Comparison of ENCODE assay signal across 23 cellular contexts in the genomic region with DNA sequence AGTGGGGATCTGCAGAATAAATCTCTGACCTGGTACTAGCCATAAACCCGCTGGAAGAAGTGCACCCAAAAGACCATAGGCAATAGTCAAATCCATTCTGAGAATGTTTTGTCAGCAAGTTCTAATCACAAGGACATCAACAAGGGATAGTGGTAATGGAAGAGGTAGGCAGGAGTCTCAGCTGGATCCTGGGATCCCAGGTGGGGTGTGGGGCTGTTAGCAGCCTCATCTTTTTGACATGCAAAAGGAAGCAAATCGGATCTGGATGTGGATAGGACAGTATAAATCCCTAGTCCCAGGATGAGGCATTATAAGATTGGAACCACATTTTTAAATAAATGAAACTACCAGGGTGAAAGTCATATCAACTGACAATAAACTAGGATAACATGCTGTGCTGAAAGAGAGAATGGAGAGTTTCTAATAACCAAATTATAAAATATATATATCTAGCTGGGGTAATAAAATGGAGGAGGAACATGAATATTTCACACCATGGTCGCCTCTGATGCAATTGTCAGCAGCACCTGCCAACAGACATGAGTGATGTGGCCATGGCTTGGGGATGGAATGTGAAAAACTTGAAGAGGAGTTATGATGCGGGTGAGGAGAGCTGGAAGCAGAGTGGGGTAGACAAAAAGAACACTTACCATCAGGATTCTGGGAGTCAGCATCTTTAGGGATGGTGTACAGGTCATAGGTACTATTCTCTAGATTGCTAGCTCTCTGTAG. TPM values are rescaled to one million over a fixed set of nuclear protein-coding genes. Genes with fewer than 3 reads are reported as not detected.
DNase-seq lines count a peak whose midpoint lies in the region; ATAC-seq lines count a peak whose summit lies in the region.
"Had no signal": no experiment of that assay in that cellular context is flagged by ENCODE, and none has a peak within 500 bp of the region (broad histone marks: within the 10 kb centered on the region; RNA-seq: fewer than 3 reads in every experiment).

No MANE protein-coding gene starts in this region.

- H3K27ac ChIP-seq in iPS-20b (ENCODE audit: low read length): no peak overlapping the region
- H3K27ac ChIP-seq in subcutaneous abdominal adipose tissue (ENCODE audit: low read depth, low read length): peak overlapping the region; percentile 71
- H3K27ac ChIP-seq: foreskin keratinocyte, prostate gland, suprapubic skin had no signal

- H3K9ac ChIP-seq in iPS-20b (ENCODE audit: low read depth, low read length) (no peak overlapping the region), subcutaneous abdominal adipose tissue (ENCODE audit: low read length in 5 of 5) (no peak overlapping the region)

- DNase-seq in Right ventricle myocardium inferior (ENCODE audit: missing footprints): no peak
- DNase-seq in cardiac septum (ENCODE audit: low spot score): no peak
- DNase-seq in central memory CD8-positive, alpha-beta T cell (ENCODE audit: low spot score in 2 of 2): no peak
- DNase-seq: activated naive CD4-positive, alpha-beta T cell treated with anti-CD3 and anti-CD28 coated beads for 36 hours; C1 segment of cervical spinal cord; cortex of kidney; foreskin keratinocyte; hypothalamus; Karpas-422; NCI-H1092 treated with DMSO at 0.1 percent for 48 hours; NCI-H2107; NCI-H524; spleen; stimulated activated CD4-positive, alpha-beta T cell treated with anti-CD3 and anti-CD28 coated beads, Interleukin-4, amount 100 ng/mL, for 4 hours; T-cell had no signal

- H3K36me3 ChIP-seq in iPS-20b (ENCODE audit: insufficient read depth, low read depth, low read length) (peaks cover 88% of the 10 kb centered on the region), subcutaneous abdominal adipose tissue (ENCODE audit: control insufficient read depth in 5 of 5, insufficient read depth in 5 of 5, low read length in 5 of 5) (peaks cover 56 to 95% (median 89%) of the 10 kb centered on the region in 5 donors)

- H3K4me3 Mint-ChIP-seq in central memory CD8-positive, alpha-beta T cell: no peak overlapping the region
- H3K4me3 Mint-ChIP-seq: activated naive CD4-positive, alpha-beta T cell treated with anti-CD3 and anti-CD28 coated beads for 36 hours; neural crest cell; T-cell had no signal

- H3K4me1 ChIP-seq in iPS-20b (ENCODE audit: insufficient read depth, low read length): peaks cover 23% of the 10 kb centered on the region
- peaks cover 0 to 7% (median 0%) of the 10 kb centered on the region in 5 donors for H3K4me1 ChIP-seq in subcutaneous abdominal adipose tissue (ENCODE audit: control insufficient read depth in 5 of 5, insufficient read depth in 5 of 5, low read length in 5 of 5)
- H3K4me1 ChIP-seq: foreskin keratinocyte, prostate gland, suprapubic skin had no signal

- peak overlapping the region; percentile 78 for H3K27ac Mint-ChIP-seq in central memory CD8-positive, alpha-beta T cell (ENCODE audit: low read depth)
- H3K27ac Mint-ChIP-seq: activated naive CD4-positive, alpha-beta T cell treated with anti-CD3 and anti-CD28 coated beads for 36 hours had no signal

- H3K27me3 Mint-ChIP-seq in central memory CD8-positive, alpha-beta T cell: no peaks in the 10 kb centered on the region
- H3K27me3 Mint-ChIP-seq: T-cell had no signal

- H3K36me3 Mint-ChIP-seq in central memory CD8-positive, alpha-beta T cell (ENCODE audit: insufficient read depth): peaks cover 82% of the 10 kb centered on the region

- H3K9me3 Mint-ChIP-seq in central memory CD8-positive, alpha-beta T cell: no peaks in the 10 kb centered on the region
- H3K9me3 Mint-ChIP-seq: activated naive CD4-positive, alpha-beta T cell treated with anti-CD3 and anti-CD28 coated beads for 36 hours; neural crest cell; T-cell had no signal

- intact Hi-C loops in Right ventricle myocardium inferior (cut with DNase I) (no loop called here), cardiac septum (cut with DNase I) (no loop called here)

- H3K9me3 ChIP-seq in iPS-20b (ENCODE audit: insufficient read depth, low read depth, low read length) (no peaks in the 10 kb centered on the region), subcutaneous abdominal adipose tissue (ENCODE audit: control insufficient read depth in 5 of 5, low read length in 5 of 5) (no peaks in the 10 kb centered on the region)
- H3K9me3 ChIP-seq: prostate gland, spleen, suprapubic skin had no signal

- peak overlapping the region; percentile 2; the same call in 1 of the 2 replicates for H3K4me3 ChIP-seq in iPS-20b (ENCODE audit: low read length)
- H3K4me3 ChIP-seq in subcutaneous abdominal adipose tissue (ENCODE audit: low read depth in 1 of 5, low read length in 5 of 5): no peak overlapping the region
- H3K4me3 ChIP-seq: prostate gland, spleen, suprapubic skin had no signal

- H3K27me3 ChIP-seq in iPS-20b (ENCODE audit: insufficient read depth, low read length) (no peaks in the 10 kb centered on the region), subcutaneous abdominal adipose tissue (ENCODE audit: control insufficient read depth in 5 of 5, insufficient read depth in 4 of 5, low read length in 5 of 5) (no peaks in the 10 kb centered on the region)
- H3K27me3 ChIP-seq: foreskin keratinocyte, spleen, suprapubic skin had no signal

- ATAC-seq in Right ventricle myocardium inferior: peak; percentile 31
- no peak for ATAC-seq in central memory CD8-positive, alpha-beta T cell (replicated peaks; ENCODE audit: extremely low read depth, poor library complexity, severe bottlenecking)
- no peak for ATAC-seq in HG03342 (IDR thresholded peaks at IDR 0.05; ENCODE audit: unreplicated experiment)
- ATAC-seq in GM21786 (IDR thresholded peaks at IDR 0.05; ENCODE audit: unreplicated experiment): no peak
- ATAC-seq in HG02588 (IDR thresholded peaks at IDR 0.05; ENCODE audit: unreplicated experiment): no peak
- ATAC-seq: foreskin keratinocyte, T-cell had no signal

- H3K4me1 Mint-ChIP-seq in central memory CD8-positive, alpha-beta T cell: no peaks in the 10 kb centered on the region
- H3K4me1 Mint-ChIP-seq: neural crest cell, T-cell had no signal

RNA-seq across cellular contexts. Expression of gene PEX19, which starts 23.7 kb away (rescaled TPM):
- total RNA-seq in Right ventricle myocardium inferior: 102 TPM
- 68.9 TPM for total RNA-seq in cardiac septum

RNA-seq across cellular contexts. Expression of gene COPA, which starts 34.4 kb away (rescaled TPM):
- total RNA-seq in Right ventricle myocardium inferior (84.2 TPM), cardiac septum (118 TPM)

RNA-seq across cellular contexts. Expression of gene NCSTN, which starts 34.6 kb away (rescaled TPM):
- total RNA-seq in Right ventricle myocardium inferior (66.7 TPM), cardiac septum (53.7 TPM)

RNA-seq across cellular contexts. Expression of gene DCAF8, which starts 46.3 kb away (rescaled TPM):
- total RNA-seq in Right ventricle myocardium inferior: 142 TPM
- total RNA-seq in cardiac septum: 123 TPM

RNA-seq across cellular contexts. Expression of gene NHLH1, which starts 58.3 kb away (rescaled TPM):
- total RNA-seq in Right ventricle myocardium inferior (not detected), cardiac septum (not detected)
- total RNA-seq: prostate gland had no signal
